ENCODE assay signal across 1 cellular context in genomic region chr1:220454155-220454777, GRCh38.
TF ChIP-seq lines count a peak whose summit lies in the region.

No MANE protein-coding gene starts in this region.

TF ChIP-seq in HCT116, 20 proteins besides CTCF, POLR2A, EP300 and RAD21 (continued from another document):
- no peak for TF ChIP-seq CEBPB (IDR thresholded peaks at IDR 0.05; ENCODE audit: low read depth)
- TF ChIP-seq, protein P1, sequence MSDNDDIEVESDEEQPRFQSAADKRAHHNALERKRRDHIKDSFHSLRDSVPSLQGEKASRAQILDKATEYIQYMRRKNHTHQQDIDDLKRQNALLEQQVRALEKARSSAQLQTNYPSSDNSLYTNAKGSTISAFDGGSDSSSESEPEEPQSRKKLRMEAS (IDR thresholded peaks at IDR 0.05) = no peak
- no peak for TF ChIP-seq SIN3A (IDR thresholded peaks at IDR 0.05; ENCODE audit: low read depth)
- TF ChIP-seq TCF7L2 (IDR thresholded peaks at IDR 0.05; ENCODE audit: borderline replicate concordance, extremely low read depth, insufficient read depth, insufficient read length) = no peak
- TF ChIP-seq ELF1 (IDR thresholded peaks at IDR 0.05; ENCODE audit: borderline replicate concordance, low read depth) = no peak
- no peak for TF ChIP-seq ZNF274 (IDR thresholded peaks at IDR 0.05; ENCODE audit: low read depth, low read length)
- no peak for TF ChIP-seq FOSL1 (IDR thresholded peaks at IDR 0.05; ENCODE audit: low read depth)
- no peak for TF ChIP-seq YY1 (IDR thresholded peaks at IDR 0.05; ENCODE audit: extremely low read depth, insufficient replicate concordance, low read depth, low read length)
- no peak for TF ChIP-seq SRF (IDR thresholded peaks at IDR 0.05; ENCODE audit: low read depth)
- no peak for TF ChIP-seq JUND (IDR thresholded peaks at IDR 0.05)
- TF ChIP-seq, protein P2, sequence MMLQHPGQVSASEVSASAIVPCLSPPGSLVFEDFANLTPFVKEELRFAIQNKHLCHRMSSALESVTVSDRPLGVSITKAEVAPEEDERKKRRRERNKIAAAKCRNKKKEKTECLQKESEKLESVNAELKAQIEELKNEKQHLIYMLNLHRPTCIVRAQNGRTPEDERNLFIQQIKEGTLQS (IDR thresholded peaks at IDR 0.05) = no peak
- TF ChIP-seq SP1 (IDR thresholded peaks at IDR 0.05; ENCODE audit: low read depth) = no peak
- TF ChIP-seq, protein P3, sequence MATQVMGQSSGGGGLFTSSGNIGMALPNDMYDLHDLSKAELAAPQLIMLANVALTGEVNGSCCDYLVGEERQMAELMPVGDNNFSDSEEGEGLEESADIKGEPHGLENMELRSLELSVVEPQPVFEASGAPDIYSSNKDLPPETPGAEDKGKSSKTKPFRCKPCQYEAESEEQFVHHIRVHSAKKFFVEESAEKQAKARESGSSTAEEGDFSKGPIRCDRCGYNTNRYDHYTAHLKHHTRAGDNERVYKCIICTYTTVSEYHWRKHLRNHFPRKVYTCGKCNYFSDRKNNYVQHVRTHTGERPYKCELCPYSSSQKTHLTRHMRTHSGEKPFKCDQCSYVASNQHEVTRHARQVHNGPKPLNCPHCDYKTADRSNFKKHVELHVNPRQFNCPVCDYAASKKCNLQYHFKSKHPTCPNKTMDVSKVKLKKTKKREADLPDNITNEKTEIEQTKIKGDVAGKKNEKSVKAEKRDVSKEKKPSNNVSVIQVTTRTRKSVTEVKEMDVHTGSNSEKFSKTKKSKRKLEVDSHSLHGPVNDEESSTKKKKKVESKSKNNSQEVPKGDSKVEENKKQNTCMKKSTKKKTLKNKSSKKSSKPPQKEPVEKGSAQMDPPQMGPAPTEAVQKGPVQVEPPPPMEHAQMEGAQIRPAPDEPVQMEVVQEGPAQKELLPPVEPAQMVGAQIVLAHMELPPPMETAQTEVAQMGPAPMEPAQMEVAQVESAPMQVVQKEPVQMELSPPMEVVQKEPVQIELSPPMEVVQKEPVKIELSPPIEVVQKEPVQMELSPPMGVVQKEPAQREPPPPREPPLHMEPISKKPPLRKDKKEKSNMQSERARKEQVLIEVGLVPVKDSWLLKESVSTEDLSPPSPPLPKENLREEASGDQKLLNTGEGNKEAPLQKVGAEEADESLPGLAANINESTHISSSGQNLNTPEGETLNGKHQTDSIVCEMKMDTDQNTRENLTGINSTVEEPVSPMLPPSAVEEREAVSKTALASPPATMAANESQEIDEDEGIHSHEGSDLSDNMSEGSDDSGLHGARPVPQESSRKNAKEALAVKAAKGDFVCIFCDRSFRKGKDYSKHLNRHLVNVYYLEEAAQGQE (IDR thresholded peaks at IDR 0.05; ENCODE audit: low read depth) = no peak
- no peak for TF ChIP-seq EZH2 (IDR thresholded peaks at IDR 0.05)
- no peak for TF ChIP-seq POLR2AphosphoS5 (IDR thresholded peaks at IDR 0.05; ENCODE audit: low read depth, low read length)
- no peak for TF ChIP-seq EGR1 (IDR thresholded peaks at IDR 0.05; ENCODE audit: low read depth)
- TF ChIP-seq EZH2phosphoT487 (IDR thresholded peaks at IDR 0.05; ENCODE audit: borderline replicate concordance) = no peak
